Comparison of ENCODE assay signal across 10 cellular contexts in genomic region chr7:14836571-14837189, GRCh38.
DNase-seq lines count a peak whose midpoint lies in the region; ATAC-seq and TF ChIP-seq lines count a peak whose summit lies in the region.
"Had no signal": no experiment of that assay in that cellular context is flagged by ENCODE, and none has a peak within 500 bp of the region (broad histone marks: within the 10 kb centered on the region; RNA-seq: fewer than 3 reads in every experiment).

No MANE protein-coding gene starts in this region.

- H3K9me3 Mint-ChIP-seq in progenitor cell of endocrine pancreas (ENCODE audit: low read depth), result no peaks in the 10 kb centered on the region

- TF ChIP-seq CTCF in cardiac fibroblast (IDR thresholded peaks at IDR 0.05; ENCODE audit: low read depth, low read length) (no peak), tibial nerve (IDR thresholded peaks at IDR 0.05) (no peak), progenitor cell of endocrine pancreas (IDR thresholded peaks at IDR 0.05; ENCODE audit: unreplicated experiment) (no peak)

- H3K27me3 ChIP-seq in layer of hippocampus (ENCODE audit: control insufficient read depth, insufficient read depth, low read length) (no peaks in the 10 kb centered on the region), tibial nerve (no peaks in the 10 kb centered on the region)

- 29 to 39% methylated on average over 6 of the region's 6 CpGs for WGBS in tibial nerve, 2 donors

- no peaks in the 10 kb centered on the region for H3K9me3 ChIP-seq in tibial nerve
- H3K9me3 ChIP-seq: thoracic aorta had no signal

- TF ChIP-seq POLR2A in tibial nerve (IDR thresholded peaks at IDR 0.05), result no peak

- peak; percentile 58 for DNase-seq in DMS153 (lab: John Stamatoyannopoulos, UW)
- peak; percentile 94 for DNase-seq in NCI-H2107 treated with DMSO at 0.1 percent for 48 hours (lab: John Stamatoyannopoulos, UW; ENCODE audit: unreplicated experiment)
- DNase-seq in cardiac fibroblast (ENCODE audit: low read depth in 2 of 2), result peak; percentile 63 to 79
- DNase-seq in tibial nerve (ENCODE audit: low spot score in 2 of 2), result no peak
- no peak for DNase-seq in progenitor cell of endocrine pancreas (ENCODE audit: low spot score, unreplicated experiment)

- peaks cover 0 to 3% (median 0%) of the 10 kb centered on the region in 4 donors for H3K4me1 ChIP-seq in tibial nerve

- H3K36me3 Mint-ChIP-seq in progenitor cell of endocrine pancreas (ENCODE audit: insufficient read depth), result no peaks in the 10 kb centered on the region

- H3K27ac Mint-ChIP-seq in progenitor cell of endocrine pancreas, result no peak overlapping the region

- H3K4me3 ChIP-seq in cardiac fibroblast (replicated peaks in 1 of 2; ENCODE audit: low read depth in 2 of 2, low read length in 2 of 2), result peak overlapping the region in 1 of 2 donors; percentile 19
- no peak overlapping the region for H3K4me3 ChIP-seq in tibial nerve
- H3K4me3 ChIP-seq: lung, thoracic aorta had no signal

- H3K36me3 ChIP-seq in tibial nerve, result no peaks in the 10 kb centered on the region
- H3K36me3 ChIP-seq: thoracic aorta had no signal

- ATAC-seq in GM21786 (IDR thresholded peaks at IDR 0.05; ENCODE audit: unreplicated experiment) (no peak), HG02840 (IDR thresholded peaks at IDR 0.05; ENCODE audit: low FRiP score, unreplicated experiment) (no peak)

- H3K27ac ChIP-seq in layer of hippocampus (ENCODE audit: low read depth, low read length), result peak overlapping the region; percentile 46
- H3K27ac ChIP-seq in tibial nerve, result peak overlapping the region in 2 of 4 donors; percentile 14 to 38
- H3K27ac ChIP-seq: thoracic aorta had no signal

- H3K27me3 Mint-ChIP-seq in progenitor cell of endocrine pancreas, result peaks cover 13% of the 10 kb centered on the region

- H3K4me1 Mint-ChIP-seq in progenitor cell of endocrine pancreas (ENCODE audit: low read depth), result peaks cover 1% of the 10 kb centered on the region

- no peak overlapping the region for H3K4me3 Mint-ChIP-seq in progenitor cell of endocrine pancreas (ENCODE audit: low read depth)

- no peak for TF ChIP-seq EP300 in tibial nerve (IDR thresholded peaks at IDR 0.05)

Comparison
In these comparisons a context has a peak if more than half of its experiments do, and no peak if none do; other contexts are left out.
1. DNase-seq: peak in DMS153 (single experiment), NCI-H2107 treated with DMSO at 0.1 percent for 48 hours (single experiment) and cardiac fibroblast (2 of 2); none in tibial nerve (0 of 2) and progenitor cell of endocrine pancreas (single experiment).